Comparison of ENCODE assay signal across 24 cellular contexts in the genomic region with DNA sequence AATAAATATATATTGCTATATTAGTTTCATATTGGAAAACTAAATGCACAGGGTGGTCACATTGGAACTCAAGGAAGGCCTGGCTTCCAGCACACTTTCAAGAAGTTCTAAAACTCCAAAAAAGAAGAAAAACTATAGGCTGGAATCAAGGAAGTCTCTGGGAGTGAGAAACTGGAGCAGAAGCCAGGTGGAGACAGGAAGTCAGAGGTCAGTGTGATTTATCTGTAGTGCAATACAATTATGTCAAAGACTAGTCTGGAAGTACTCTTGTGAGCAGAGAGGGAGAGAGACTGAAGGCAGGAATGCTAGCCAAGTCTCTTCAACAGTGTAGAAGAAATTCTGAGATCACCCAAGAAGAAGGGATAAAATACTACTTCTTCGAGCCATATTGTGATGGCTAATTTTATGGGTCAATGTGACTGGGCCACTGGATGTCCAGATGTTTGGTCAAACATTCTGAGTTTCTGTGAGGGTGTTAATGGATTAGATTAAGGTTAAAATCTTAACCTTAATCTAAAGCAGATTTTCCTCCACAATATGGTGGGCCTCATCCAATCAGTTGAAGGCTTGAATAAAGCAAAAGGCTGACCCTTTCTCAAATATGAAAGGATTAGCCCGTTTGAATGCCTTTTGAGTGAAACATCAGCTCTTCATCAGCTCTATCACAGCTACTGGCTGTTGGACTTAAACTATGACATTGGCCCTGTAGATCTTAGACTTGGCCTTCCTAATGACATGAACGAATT.
"Had no signal": no experiment of that assay in that cellular context is flagged by ENCODE, and none has a peak within 500 bp of the region (broad histone marks: within the 10 kb centered on the region; RNA-seq: fewer than 3 reads in every experiment).

No MANE protein-coding gene starts in this region.

- H3K4me1 Mint-ChIP-seq: activated CD4-positive, alpha-beta memory T cell treated with anti-CD3 and anti-CD28 coated beads, Interleukin-2, amount 10 ng/mL, durations not matched to agents 7 days and 5 days; activated naive CD4-positive, alpha-beta T cell treated with anti-CD3 and anti-CD28 coated beads, Interleukin-2, amount 10 ng/mL, durations not matched to agents 7 days and 5 days; activated naive CD8-positive, alpha-beta T cell treated with anti-CD3 and anti-CD28 coated beads for 36 hours; T-cell had no signal

- ATAC-seq: activated T-cell treated with anti-CD3 and anti-CD28 coated beads, Interleukin-2, amount 50 U/mL, for 72 hours; PC-3; T-cell had no signal

- H3K27me3 ChIP-seq: adrenal gland had no signal

- H3K36me3 Mint-ChIP-seq: activated naive CD4-positive, alpha-beta T cell treated with anti-CD3 and anti-CD28 coated beads, Interleukin-2, amount 10 ng/mL, durations not matched to agents 7 days and 5 days; activated naive CD8-positive, alpha-beta T cell treated with anti-CD3 and anti-CD28 coated beads for 36 hours; T-cell had no signal

- H3K9me3 ChIP-seq: adrenal gland had no signal

- DNase-seq: activated CD4-positive, alpha-beta memory T cell treated with anti-CD3 and anti-CD28 coated beads, Interleukin-2, amount 10 ng/mL, durations not matched to agents 7 days and 5 days; activated CD4-positive, alpha-beta T cell treated with anti-CD3 and anti-CD28 coated beads, Interleukin-2, amount 50 U/mL, for 1 hour; activated CD4-positive, CD25-positive, alpha-beta regulatory T cell; activated gamma-delta T cell treated with Interleukin-2 at 50 U/mL for 16 hours; activated naive CD4-positive, alpha-beta T cell treated with anti-CD3 and anti-CD28 coated beads, Interleukin-2, amount 10 ng/mL, durations not matched to agents 7 days and 5 days; activated naive CD8-positive, alpha-beta T cell treated with anti-CD3 and anti-CD28 coated beads for 36 hours; activated T-cell treated with anti-CD3 and anti-CD28 coated beads for 4 hours; activated T-cell treated with anti-CD3 and anti-CD28 coated beads, Interleukin-2, amount 50 U/mL, for 72 hours; anterior cingulate cortex; central memory CD4-positive, alpha-beta T cell; KBM-7; NCI-H1048; NCI-H146; NCI-H187 treated with DMSO at 0.1 percent for 48 hours; NCI-H2081 treated with DMSO at 0.1 percent for 48 hours; NCI-H345; NCI-H510A treated with DMSO at 0.1 percent for 48 hours; NCI-H69; PC-3; T-cell; T-helper 2 cell had no signal

- H3K27ac Mint-ChIP-seq: activated CD4-positive, alpha-beta memory T cell treated with anti-CD3 and anti-CD28 coated beads, Interleukin-2, amount 10 ng/mL, durations not matched to agents 7 days and 5 days; activated naive CD4-positive, alpha-beta T cell treated with anti-CD3 and anti-CD28 coated beads, Interleukin-2, amount 10 ng/mL, durations not matched to agents 7 days and 5 days; activated naive CD8-positive, alpha-beta T cell treated with anti-CD3 and anti-CD28 coated beads for 36 hours; activated T-cell treated with anti-CD3 and anti-CD28 coated beads, Interleukin-2, amount 50 U/mL, for 72 hours; activated T-helper 2 cell treated with anti-CD3 and anti-CD28 coated beads, Interferon-gamma antibody, Interleukin-2, Interleukin-4, amounts not matched to agents 10 μg/mL and 5 μg/mL and 100 μg/mL, durations not matched to agents 14 hours and 24 hours and 36 hours; T-cell had no signal

- H3K27ac ChIP-seq: adrenal gland, VCaP had no signal

- H3K36me3 ChIP-seq: adrenal gland had no signal

- H3K4me1 ChIP-seq: adrenal gland had no signal

- H3K27me3 Mint-ChIP-seq: activated CD4-positive, alpha-beta memory T cell treated with anti-CD3 and anti-CD28 coated beads, Interleukin-2, amount 10 ng/mL, durations not matched to agents 7 days and 5 days; activated naive CD4-positive, alpha-beta T cell treated with anti-CD3 and anti-CD28 coated beads, Interleukin-2, amount 10 ng/mL, durations not matched to agents 7 days and 5 days; activated naive CD8-positive, alpha-beta T cell treated with anti-CD3 and anti-CD28 coated beads for 36 hours; T-cell had no signal

- H3K4me3 ChIP-seq: adrenal gland had no signal

- H3K4me3 Mint-ChIP-seq: activated CD4-positive, alpha-beta memory T cell treated with anti-CD3 and anti-CD28 coated beads, Interleukin-2, amount 10 ng/mL, durations not matched to agents 7 days and 5 days; activated naive CD4-positive, alpha-beta T cell treated with anti-CD3 and anti-CD28 coated beads, Interleukin-2, amount 10 ng/mL, durations not matched to agents 7 days and 5 days; activated naive CD8-positive, alpha-beta T cell treated with anti-CD3 and anti-CD28 coated beads for 36 hours; activated T-cell treated with anti-CD3 and anti-CD28 coated beads, Interleukin-2, amount 50 U/mL, for 72 hours; T-cell had no signal

- H3K9me3 Mint-ChIP-seq: activated naive CD4-positive, alpha-beta T cell treated with anti-CD3 and anti-CD28 coated beads, Interleukin-2, amount 10 ng/mL, durations not matched to agents 7 days and 5 days; activated naive CD8-positive, alpha-beta T cell treated with anti-CD3 and anti-CD28 coated beads for 36 hours had no signal
